7 cellular contexts compared by ENCODE assay signal in genomic region chr1:99707535-99708142, GRCh38. TPM values are rescaled to one million over a fixed set of nuclear protein-coding genes. Genes with fewer than 3 reads are reported as not detected.
A peak's percentile ranks its signal among the peaks of the same experiment; 100 is the strongest.
DNase-seq lines count a peak whose midpoint lies in the region; ATAC-seq and TF ChIP-seq lines count a peak whose summit lies in the region.

No MANE protein-coding gene starts in this region.

- H3K27ac ChIP-seq in adrenal gland (no peak overlapping the region), right atrium auricular region (no peak overlapping the region), gastrocnemius medialis (no peak overlapping the region)

- H3K4me1 ChIP-seq in adrenal gland (replicated peaks in 1 of 2) (peaks cover 0 to 22% of the 10 kb centered on the region in 2 donors), right atrium auricular region (peaks cover 0 to 10% of the 10 kb centered on the region in 2 donors), gastrocnemius medialis (peaks cover 0 to 3% of the 10 kb centered on the region in 2 donors)

- H3K27me3 ChIP-seq in adrenal gland (no peaks in the 10 kb centered on the region), right atrium auricular region (no peaks in the 10 kb centered on the region), gastrocnemius medialis (no peaks in the 10 kb centered on the region)

- DNase-seq in HEK293T (ENCODE audit: extremely low spot score) (peak; percentile 67), NB4 (ENCODE audit: low read depth) (peak; percentile 69), SKM-1 treated with dmso at 0.1 percent for 144 hours (lab: John Stamatoyannopoulos, UW; ENCODE audit: unreplicated experiment) (peak; percentile 58), adrenal gland (peak; percentile 58 to 93 (median 81)), right atrium auricular region (ENCODE audit: low spot score) (peak; percentile 87), gastrocnemius medialis (peak; percentile 38 to 61)

- H3K4me3 ChIP-seq in NB4 (ENCODE audit: low read depth, low read length) (no peak overlapping the region), adrenal gland (no peak overlapping the region), right atrium auricular region (no peak overlapping the region), gastrocnemius medialis (no peak overlapping the region)

- CTCF ChIA-PET in HEK293T (lab: Yijun Ruan, JAX), result interaction anchor here (0.8 kb wide), 1 partner anchor 22 kb away, joined by 4 read pairs; no protein-coding TSS in a partner anchor

- ATAC-seq in gastrocnemius medialis, result peak; percentile 81

- POLR2A ChIA-PET in HEK293T (lab: Yijun Ruan, JAX), result no interaction called here

- TF ChIP-seq CTCF in GM12873 (IDR thresholded peaks at IDR 0.05; ENCODE audit: insufficient read depth, low read depth, low read length, missing control alignments) (peak; percentile 85), NB4 (IDR thresholded peaks at IDR 0.05; ENCODE audit: low read depth, low read length) (peak; percentile 70), adrenal gland (IDR thresholded peaks at IDR 0.05) (peak; percentile 89 to 95 (median 92)), right atrium auricular region (IDR thresholded peaks at IDR 0.05) (peak; percentile 80 to 89), gastrocnemius medialis (IDR thresholded peaks at IDR 0.05 in 4 of 5, conservative IDR thresholded peaks at IDR 0.05 in 1 of 5) (peak; percentile 81 to 95 (median 87))

- WGBS in adrenal gland, 4 donors, result 12 to 17% (median 14%) methylated on average over 4 of the region's 4 CpGs

- H3K9me3 ChIP-seq in adrenal gland (replicated peaks in 1 of 3) (no peaks in the 10 kb centered on the region), right atrium auricular region (no peaks in the 10 kb centered on the region), gastrocnemius medialis (no peaks in the 10 kb centered on the region)

- intact Hi-C loops in adrenal gland (cut with DNase I), result loop anchor here in 1 of 2 donors (10.0 kb wide), 2 partner anchors 223 to 533 kb away; no protein-coding TSS in a partner anchor
- intact Hi-C loops in gastrocnemius medialis (cut with DNase I; ENCODE audit: low total_unique reads), result loop anchor here (1.0 to 10.0 kb wide), 3 partner anchors 183 to 527 kb away; no protein-coding TSS in a partner anchor

- H3K36me3 ChIP-seq in adrenal gland (replicated peaks in 1 of 2) (peaks cover 0 to 12% of the 10 kb centered on the region in 2 donors), right atrium auricular region (peaks cover 9% of the 10 kb centered on the region), gastrocnemius medialis (peaks cover 0 to 16% of the 10 kb centered on the region in 2 donors)

- in situ Hi-C loops in gastrocnemius medialis (cut with MboI; ENCODE audit: low sequenced_read_pairs in 4 of 4), result loop anchor here in 3 of 4 donors (5.0 to 25.0 kb wide), 4 partner anchors 245 to 533 kb away; no protein-coding TSS in a partner anchor

- TF ChIP-seq POLR2A in NB4 (IDR thresholded peaks at IDR 0.05; ENCODE audit: extremely low read depth, insufficient read length) (no peak), adrenal gland (IDR thresholded peaks at IDR 0.05) (no peak), gastrocnemius medialis (IDR thresholded peaks at IDR 0.05) (no peak)

TF ChIP-seq in HEK293T, 16 proteins besides CTCF, POLR2A, EP300 and RAD21:
- no peak for TF ChIP-seq LEF1 (IDR thresholded peaks at IDR 0.05; ENCODE audit: borderline replicate concordance)

RNA-seq across cellular contexts. Expression of gene FRRS1, which starts 58.8 kb away (rescaled TPM):
- total RNA-seq in adrenal gland, result 10 to 100 TPM in 7 of 8 donors, 1 to 10 TPM in 1; 9.2 to 26.8 (median 17.3) TPM
- polyA plus RNA-seq in adrenal gland, result 1 to 10 TPM in 2 of 3 donors, under 1 TPM in 1; 0.81 to 8.6 (median 1.6) TPM
- total RNA-seq in right atrium auricular region, result 1 to 10 TPM; 3.4 to 3.5 TPM
- total RNA-seq in gastrocnemius medialis, result 1 to 10 TPM; 1.4 to 4.5 (median 2.3) TPM
